In genomic region chr11:130037881-130038601, GRCh38 we compare ENCODE assay signal across 16 cellular contexts. TPM values are rescaled to one million over a fixed set of nuclear protein-coding genes. Genes with fewer than 3 reads are reported as not detected.
DNase-seq lines count a peak whose midpoint lies in the region; ATAC-seq and TF ChIP-seq lines count a peak whose summit lies in the region.
"Had no signal": no experiment of that assay in that cellular context is flagged by ENCODE, and none has a peak within 500 bp of the region (broad histone marks: within the 10 kb centered on the region; RNA-seq: fewer than 3 reads in every experiment).

No MANE protein-coding gene starts in this region.

- BruUV-seq in Panc1 (replicated peaks; lab: Mats Ljungman, UMichigan) (no TSS peak), Caco-2 (replicated peaks; lab: Mats Ljungman, UMichigan) (no TSS peak)

- DNase-seq in H7 (peak; percentile 72), Panc1 (ENCODE audit: low read depth, low spot score) (no peak), epithelial cell of prostate (ENCODE audit: low read depth, low spot score) (no peak), osteocyte (ENCODE audit: extremely low spot score, unreplicated experiment) (peak; percentile 15), Caco-2 (no peak), CD14-positive monocyte (ENCODE audit: low spot score) (no peak)
- no peak for DNase-seq in activated CD4-positive, alpha-beta T cell treated with anti-CD3 and anti-CD28 coated beads, Interleukin-2, amount 10 ng/mL, durations not matched to agents 24 days and 14 days
- DNase-seq: activated CD8-positive, alpha-beta memory T cell treated with anti-CD3 and anti-CD28 coated beads, Interleukin-2, amount 10 ng/mL, durations not matched to agents 7 days and 5 days; CD8-positive, alpha-beta memory T cell; Kasumi-1; NCI-H2029; PC-9; T1000; tibial artery had no signal

- H3K27ac Mint-ChIP-seq in osteocyte (ENCODE audit: unreplicated experiment): no peak overlapping the region
- no peak overlapping the region for H3K27ac Mint-ChIP-seq in activated CD4-positive, alpha-beta T cell treated with anti-CD3 and anti-CD28 coated beads, Interleukin-2, amount 10 ng/mL, durations not matched to agents 24 days and 14 days
- H3K27ac Mint-ChIP-seq in Caco-2 (ENCODE audit: unreplicated experiment): no peak overlapping the region
- H3K27ac Mint-ChIP-seq in CD14-positive monocyte: peak overlapping the region in 1 of 7 donors; percentile 30
- H3K27ac Mint-ChIP-seq: activated CD8-positive, alpha-beta memory T cell treated with anti-CD3 and anti-CD28 coated beads, Interleukin-2, amount 10 ng/mL, durations not matched to agents 7 days and 5 days; activated naive CD8-positive, alpha-beta T cell; CD8-positive, alpha-beta memory T cell had no signal

- intact Hi-C loops in Panc1 (cut with micrococcal nuclease; ENCODE audit: unreplicated experiment) (no loop called here), Caco-2 (cut with micrococcal nuclease; ENCODE audit: unreplicated experiment) (no loop called here), CD14-positive monocyte (cut with micrococcal nuclease) (no loop called here)
- intact Hi-C loops in activated CD4-positive, alpha-beta T cell treated with anti-CD3 and anti-CD28 coated beads, Interleukin-2, amount 10 ng/mL, durations not matched to agents 24 days and 14 days (cut with micrococcal nuclease): no loop called here

- H3K27me3 ChIP-seq in H7 (ENCODE audit: control insufficient read depth, insufficient read depth, low read length): no peaks in the 10 kb centered on the region
- H3K27me3 ChIP-seq in Panc1 (ENCODE audit: control insufficient read depth, insufficient read depth, low read length): no peaks in the 10 kb centered on the region
- no peaks in the 10 kb centered on the region for H3K27me3 ChIP-seq in Caco-2 (replicated peaks; ENCODE audit: control insufficient read depth, insufficient read depth, low read length)

- H3K36me3 ChIP-seq in H7 (replicated peaks; ENCODE audit: control insufficient read depth, insufficient read depth, low read length): no peaks in the 10 kb centered on the region
- no peaks in the 10 kb centered on the region for H3K36me3 ChIP-seq in Panc1 (ENCODE audit: control insufficient read depth, insufficient read depth, low read length)
- no peaks in the 10 kb centered on the region for H3K36me3 ChIP-seq in Caco-2 (ENCODE audit: control insufficient read depth, insufficient read depth, low read length)
- H3K36me3 ChIP-seq: tibial artery had no signal

- H3K4me3 ChIP-seq in H7 (ENCODE audit: insufficient read depth, low read depth, low read length) (no peak overlapping the region), Panc1 (ENCODE audit: low read depth in 2 of 2, low read length in 2 of 2) (peak overlapping the region; percentile 4 to 24; a peak in 3 of 4 replicates), Caco-2 (ENCODE audit: low read depth, low read length) (no peak overlapping the region)
- H3K4me3 ChIP-seq: PC-9, tibial artery had no signal

- H3K9me3 ChIP-seq in Panc1 (ENCODE audit: control insufficient read depth, insufficient read depth, low read depth, low read length): no peaks in the 10 kb centered on the region
- H3K9me3 ChIP-seq in Caco-2: no peaks in the 10 kb centered on the region; the same call in 1 of the 2 replicates
- H3K9me3 ChIP-seq: tibial artery had no signal

- H3K36me3 Mint-ChIP-seq in osteocyte (ENCODE audit: unreplicated experiment) (no peaks in the 10 kb centered on the region), Caco-2 (ENCODE audit: insufficient read depth, unreplicated experiment) (no peaks in the 10 kb centered on the region), CD14-positive monocyte (no peaks in the 10 kb centered on the region)
- H3K36me3 Mint-ChIP-seq in activated CD4-positive, alpha-beta T cell treated with anti-CD3 and anti-CD28 coated beads, Interleukin-2, amount 10 ng/mL, durations not matched to agents 24 days and 14 days (ENCODE audit: low read depth): no peaks in the 10 kb centered on the region
- H3K36me3 Mint-ChIP-seq: activated CD8-positive, alpha-beta memory T cell treated with anti-CD3 and anti-CD28 coated beads, Interleukin-2, amount 10 ng/mL, durations not matched to agents 7 days and 5 days; activated naive CD8-positive, alpha-beta T cell; CD8-positive, alpha-beta memory T cell had no signal

- no peaks in the 10 kb centered on the region for H3K9me3 Mint-ChIP-seq in osteocyte (ENCODE audit: unreplicated experiment)
- no peaks in the 10 kb centered on the region for H3K9me3 Mint-ChIP-seq in activated CD4-positive, alpha-beta T cell treated with anti-CD3 and anti-CD28 coated beads, Interleukin-2, amount 10 ng/mL, durations not matched to agents 24 days and 14 days
- no peaks in the 10 kb centered on the region for H3K9me3 Mint-ChIP-seq in Caco-2 (ENCODE audit: unreplicated experiment)
- no peaks in the 10 kb centered on the region for H3K9me3 Mint-ChIP-seq in CD14-positive monocyte
- H3K9me3 Mint-ChIP-seq: CD8-positive, alpha-beta memory T cell had no signal

- in situ Hi-C loops in Panc1 (cut with HindIII; ENCODE audit: low pct_unique_long_range_greater_than_20kb, low sequenced_read_pairs): no loop called here

- H3K4me1 ChIP-seq in Panc1 (ENCODE audit: control insufficient read depth, insufficient read depth, low read length) (peaks cover 16% of the 10 kb centered on the region; the same call in 1 of the 2 replicates), Caco-2 (peaks cover 25% of the 10 kb centered on the region)
- H3K4me1 ChIP-seq: tibial artery had no signal

- CTCF ChIA-PET in Panc1 (lab: Charles Lee): no interaction called here
- CTCF ChIA-PET in Caco-2 (lab: Charles Lee): interaction anchor here (0.8 kb wide), 1 partner anchor 46 kb away, joined by 5 read pairs; no protein-coding TSS in a partner anchor

- H3K4me1 Mint-ChIP-seq in osteocyte (ENCODE audit: unreplicated experiment) (no peaks in the 10 kb centered on the region), Caco-2 (ENCODE audit: low read depth, unreplicated experiment) (peaks cover 26% of the 10 kb centered on the region), CD14-positive monocyte (peaks cover 25% of the 10 kb centered on the region)
- no peaks in the 10 kb centered on the region for H3K4me1 Mint-ChIP-seq in activated CD4-positive, alpha-beta T cell treated with anti-CD3 and anti-CD28 coated beads, Interleukin-2, amount 10 ng/mL, durations not matched to agents 24 days and 14 days
- H3K4me1 Mint-ChIP-seq: CD8-positive, alpha-beta memory T cell had no signal

- POLR2A ChIA-PET in Panc1 (lab: Charles Lee) (interaction anchor here (0.6 kb wide), 1 partner anchor 1527 kb away, joined by 3 read pairs; no protein-coding TSS in a partner anchor), Caco-2 (lab: Charles Lee) (no interaction called here)

- H3K27me3 Mint-ChIP-seq in osteocyte (ENCODE audit: unreplicated experiment) (no peaks in the 10 kb centered on the region), Caco-2 (ENCODE audit: insufficient read depth, unreplicated experiment) (no peaks in the 10 kb centered on the region), CD14-positive monocyte (ENCODE audit: low read depth in 3 of 3) (peaks cover 2 to 5% (median 2%) of the 10 kb centered on the region in 3 donors)
- H3K27me3 Mint-ChIP-seq in activated CD4-positive, alpha-beta T cell treated with anti-CD3 and anti-CD28 coated beads, Interleukin-2, amount 10 ng/mL, durations not matched to agents 24 days and 14 days: peaks cover 4% of the 10 kb centered on the region

- H3K4me3 Mint-ChIP-seq in osteocyte (ENCODE audit: unreplicated experiment) (no peak overlapping the region), Caco-2 (ENCODE audit: unreplicated experiment) (no peak overlapping the region), CD14-positive monocyte (no peak overlapping the region)
- H3K4me3 Mint-ChIP-seq in activated CD4-positive, alpha-beta T cell treated with anti-CD3 and anti-CD28 coated beads, Interleukin-2, amount 10 ng/mL, durations not matched to agents 24 days and 14 days: no peak overlapping the region
- H3K4me3 Mint-ChIP-seq: activated CD8-positive, alpha-beta memory T cell treated with anti-CD3 and anti-CD28 coated beads, Interleukin-2, amount 10 ng/mL, durations not matched to agents 7 days and 5 days; activated naive CD8-positive, alpha-beta T cell; CD8-positive, alpha-beta memory T cell had no signal

- TF ChIP-seq CTCF in Panc1 (IDR thresholded peaks at IDR 0.05) (no peak), osteocyte (IDR thresholded peaks at IDR 0.05) (no peak), Caco-2 (IDR thresholded peaks at IDR 0.05; ENCODE audit: insufficient read depth in 1 of 2, low read depth in 1 of 2, low read length in 1 of 2, severe bottlenecking in 1 of 2, unreplicated experiment in 1 of 2) (no peak), CD14-positive monocyte (IDR thresholded peaks at IDR 0.05) (no peak)

- H3K27ac ChIP-seq in Panc1 (ENCODE audit: low read length) (peak overlapping the region; percentile 26), epithelial cell of prostate (peak overlapping the region; percentile 93)
- H3K27ac ChIP-seq: PC-9, tibial artery had no signal

- ATAC-seq in Panc1 (peak; percentile 81), HG02623 (IDR thresholded peaks at IDR 0.05; ENCODE audit: unreplicated experiment) (no peak)
- ATAC-seq: activated CD8-positive, alpha-beta memory T cell treated with anti-CD3 and anti-CD28 coated beads, Interleukin-2, amount 10 ng/mL, durations not matched to agents 7 days and 5 days had no signal

RNA-seq across cellular contexts. Expression of gene APLP2, which starts 31.7 kb away (rescaled TPM):
- total RNA-seq in H7 (2014; rRNA removed; shearing (Covaris generic)): 252 and 257 TPM in 2 replicates
- 589 TPM for total RNA-seq in Panc1 (2021; ENCODE audit: unreplicated experiment)
- polyA plus RNA-seq in Panc1 (2012; ENCODE audit: insufficient read length): 507 TPM
- 330 and 338 TPM in 2 replicates for total RNA-seq in osteocyte
- 44.9 and 46.4 TPM in 2 replicates for total RNA-seq in activated CD4-positive, alpha-beta T cell treated with anti-CD3 and anti-CD28 coated beads, Interleukin-2, amount 10 ng/mL, durations not matched to agents 24 days and 14 days
- 1,761 and 2,076 TPM in 2 replicates for total RNA-seq in Caco-2 (2022)
- 100 to 1,000 TPM; 486 to 591 TPM for polyA plus RNA-seq in CD14-positive monocyte

RNA-seq across cellular contexts. Expression of gene PRDM10, which starts 35.4 kb away (rescaled TPM):
- total RNA-seq in H7 (2014; rRNA removed; shearing (Covaris generic)): 10.6 and 13.0 TPM in 2 replicates
- total RNA-seq in Panc1 (2021; ENCODE audit: unreplicated experiment) (12.5 TPM), osteocyte (15.3 and 17.2 TPM in 2 replicates), Caco-2 (2022) (11.8 and 12.0 TPM in 2 replicates)
- polyA plus RNA-seq in Panc1 (2012; ENCODE audit: insufficient read length): 8.6 TPM
- total RNA-seq in activated CD4-positive, alpha-beta T cell treated with anti-CD3 and anti-CD28 coated beads, Interleukin-2, amount 10 ng/mL, durations not matched to agents 24 days and 14 days: 15.9 and 16.1 TPM in 2 replicates
- polyA plus RNA-seq in CD14-positive monocyte: 1 to 10 TPM in 1 of 2 donors, under 1 TPM in 1; 0.64 to 1.1 TPM

Comparison
In these comparisons a context has a peak if more than half of its experiments do, and no peak if none do; other contexts are left out.
1. DNase-seq: peak in H7 (single experiment) and osteocyte (single experiment); none in Panc1 (single experiment), epithelial cell of prostate (single experiment), activated CD4-positive, alpha-beta T cell treated with anti-CD3 and anti-CD28 coated beads, Interleukin-2, amount 10 ng/mL, durations not matched to agents 24 days and 14 days (single experiment), Caco-2 (0 of 2) and CD14-positive monocyte (single experiment).
2. H3K4me3 ChIP-seq: peak in Panc1 (2 of 2); none in H7 (single experiment) and Caco-2 (single experiment).